ENCODE assay signal across 15 cellular contexts in genomic region chr9:38443181-38443580, GRCh38. TPM values are rescaled to one million over a fixed set of nuclear protein-coding genes. Genes with fewer than 3 reads are reported as not detected.
DNase-seq lines count a peak whose midpoint lies in the region; TF ChIP-seq lines count a peak whose summit lies in the region.
"Had no signal": no experiment of that assay in that cellular context is flagged by ENCODE, and none has a peak within 500 bp of the region (broad histone marks: within the 10 kb centered on the region; RNA-seq: fewer than 3 reads in every experiment).

No MANE protein-coding gene starts in this region.

- no peak overlapping the region for H2BK120ac ChIP-seq in mesenchymal stem cell (ENCODE audit: low read depth, low read length)

- H3K18ac ChIP-seq in mesenchymal stem cell (ENCODE audit: low read depth in 1 of 2, low read length in 2 of 2), result no peak overlapping the region

- no peak overlapping the region for H2AK5ac ChIP-seq in mesenchymal stem cell (ENCODE audit: low read length, severe bottlenecking)

- H3K14ac ChIP-seq in mesenchymal stem cell (ENCODE audit: low read length in 2 of 2), result no peak overlapping the region

- H3K4ac ChIP-seq in mesenchymal stem cell (ENCODE audit: low read depth in 1 of 2, low read length in 2 of 2), result no peak overlapping the region

- CTCF ChIA-PET in A673 (lab: Charles Lee), result no interaction called here

- 21% methylated on average over 7 of the region's 7 CpGs for WGBS in mesenchymal stem cell

- peaks cover 0 to 41% of the 10 kb centered on the region in 2 experiments for H3K27me3 ChIP-seq in mesenchymal stem cell (ENCODE audit: control insufficient read depth in 1 of 2, insufficient read depth in 1 of 2, low read length in 2 of 2)
- peaks cover 20% of the 10 kb centered on the region for H3K27me3 ChIP-seq in A673 (replicated peaks; ENCODE audit: insufficient read depth, low read depth, low read length, poor library complexity)

- H2BK12ac ChIP-seq in mesenchymal stem cell (ENCODE audit: low read length in 2 of 2), result no peak overlapping the region

- no peak overlapping the region for H2BK5ac ChIP-seq in mesenchymal stem cell (ENCODE audit: low read depth, low read length, poor library complexity, severe bottlenecking)

- H3K9me3 ChIP-seq in mesenchymal stem cell (ENCODE audit: control insufficient read depth, low read length), result no peaks in the 10 kb centered on the region
- H3K9me3 ChIP-seq in A673 (ENCODE audit: low read depth, low read length, poor library complexity, severe bottlenecking), result no peaks in the 10 kb centered on the region

- POLR2A ChIA-PET in A673 (lab: Charles Lee; ENCODE audit: low non-redundant PET), result interaction anchor here (0.5 kb wide), 1 partner anchor 558 kb away, joined by 11 read pairs; no protein-coding TSS in a partner anchor

- H3K36me3 ChIP-seq in mesenchymal stem cell (ENCODE audit: control insufficient read depth in 1 of 2, insufficient read depth in 2 of 2, low read depth in 1 of 2, low read length in 2 of 2), result no peaks in the 10 kb centered on the region
- no peaks in the 10 kb centered on the region for H3K36me3 ChIP-seq in A673 (ENCODE audit: insufficient read depth, low read length, poor library complexity, severe bottlenecking)

- H2AFZ ChIP-seq in mesenchymal stem cell (ENCODE audit: low read depth, low read length), result no peak overlapping the region

- H3K4me2 ChIP-seq in mesenchymal stem cell (ENCODE audit: low read length, poor library complexity, severe bottlenecking), result no peak overlapping the region

- no peak overlapping the region for H3K23ac ChIP-seq in mesenchymal stem cell (ENCODE audit: low read length in 2 of 2)

- no peak overlapping the region for H2BK15ac ChIP-seq in mesenchymal stem cell (ENCODE audit: low read depth, poor library complexity, severe bottlenecking)

- no peaks in the 10 kb centered on the region for H3K79me1 ChIP-seq in mesenchymal stem cell (replicated peaks; ENCODE audit: low read length, poor library complexity, severe bottlenecking)

- TF ChIP-seq CTCF in 22Rv1 (IDR thresholded peaks at IDR 0.05) (no peak), cardiac fibroblast (IDR thresholded peaks at IDR 0.05; ENCODE audit: low read depth, low read length) (no peak), A673 (conservative IDR thresholded peaks at IDR 0.05; ENCODE audit: low read depth, low read length) (no peak)

- H3K4me1 ChIP-seq in mesenchymal stem cell (ENCODE audit: control insufficient read depth, insufficient read depth, low read depth, low read length) (peaks cover 8% of the 10 kb centered on the region), A673 (ENCODE audit: insufficient read depth, low read length, poor library complexity, severe bottlenecking) (no peaks in the 10 kb centered on the region)

- no peak overlapping the region for H4K91ac ChIP-seq in mesenchymal stem cell (ENCODE audit: low read length)

- H3K4me3 ChIP-seq in cardiac fibroblast (replicated peaks in 1 of 2; ENCODE audit: low read depth in 2 of 2, low read length in 2 of 2) (no peak overlapping the region), mesenchymal stem cell (ENCODE audit: insufficient read depth in 1 of 2, low read depth in 1 of 2, low read length in 2 of 2) (no peak overlapping the region), A673 (ENCODE audit: low read depth, low read length, poor library complexity, severe bottlenecking) (no peak overlapping the region)

- intact Hi-C loops in A673 (cut with micrococcal nuclease; ENCODE audit: unreplicated experiment), result loop anchor here (10.0 kb wide), 1 partner anchor 152 kb away; no protein-coding TSS in a partner anchor

- DNase-seq in HT-29 (ENCODE audit: low spot score) (peak; percentile 27), cardiac fibroblast (ENCODE audit: low read depth in 2 of 2) (peak; percentile 15), mesenchymal stem cell (peak; percentile 66), NCI-H2081 treated with DMSO at 0.1 percent for 48 hours (lab: John Stamatoyannopoulos, UW) (no peak), A673 (ENCODE audit: low spot score) (no peak), SW 1271 (lab: John Stamatoyannopoulos, UW) (no peak)
- DNase-seq in activated CD4-positive, alpha-beta T cell treated with anti-CD3 and anti-CD28 coated beads for 48 hours, result no peak
- DNase-seq: activated gamma-delta T cell; effector CD4-positive, alpha-beta T cell; H9; kidney; natural killer cell; NCI-H2029; stimulated activated naive CD8-positive, alpha-beta T cell treated with anti-CD3 and anti-CD28 coated beads, Interleukin-15, Interleukin-2, amounts not matched to agents 100 U/mL and 50 U/mL, for 24 hours had no signal

- H3K9ac ChIP-seq in mesenchymal stem cell (ENCODE audit: low read length), result no peak overlapping the region

- H4K8ac ChIP-seq in mesenchymal stem cell (ENCODE audit: low read length), result no peak overlapping the region

- BruUV-seq in A673 (replicated peaks; lab: Mats Ljungman, UMichigan), result no TSS peak

- H3K27ac ChIP-seq in 22Rv1 (peak overlapping the region; percentile 26; the same call in 1 of the 2 replicates), mesenchymal stem cell (ENCODE audit: low read length, poor library complexity, severe bottlenecking) (no peak overlapping the region), A673 (ENCODE audit: low read depth, low read length, poor library complexity, severe bottlenecking) (no peak overlapping the region)

RNA-seq across cellular contexts. Expression of gene IGFBPL1, which starts 18.9 kb away (rescaled TPM):
- total RNA-seq in HT-29 (2014; rRNA removed; shearing (Covaris generic)), result not detected in 2 replicates
- polyA plus RNA-seq in mesenchymal stem cell (2013, experiment 1 of 2), result 0.08 TPM
- polyA plus RNA-seq in mesenchymal stem cell (2013, experiment 2 of 2), result not detected
- total RNA-seq in A673 (2021), result 0.90 and 0.96 TPM in 2 replicates
- total RNA-seq: natural killer cell had no signal

RNA-seq across cellular contexts. Expression of gene ALDH1B1, which starts 50.7 kb away (rescaled TPM):
- 16.0 and 21.6 TPM in 2 replicates for total RNA-seq in HT-29 (2014; rRNA removed; shearing (Covaris generic))
- polyA plus RNA-seq in mesenchymal stem cell (2013, experiment 1 of 2), result 10.5 TPM
- polyA plus RNA-seq in mesenchymal stem cell (2013, experiment 2 of 2), result 9.8 TPM
- 29.0 and 33.1 TPM in 2 replicates for total RNA-seq in A673 (2021)

Comparison
In these comparisons a context has a peak if more than half of its experiments do, and no peak if none do; other contexts are left out.
1. DNase-seq: peak in HT-29 (single experiment), cardiac fibroblast (2 of 2) and mesenchymal stem cell (single experiment); none in activated CD4-positive, alpha-beta T cell treated with anti-CD3 and anti-CD28 coated beads for 48 hours (single experiment), NCI-H2081 treated with DMSO at 0.1 percent for 48 hours (single experiment), A673 (single experiment) and SW 1271 (0 of 2).